Comparison of ENCODE assay signal across 33 cellular contexts in genomic region chr3:179807588-179807987, GRCh38.
"Had no signal": no experiment of that assay in that cellular context is flagged by ENCODE, and none has a peak within 500 bp of the region (broad histone marks: within the 10 kb centered on the region; RNA-seq: fewer than 3 reads in every experiment).

No MANE protein-coding gene starts in this region.

- H3K27me3 ChIP-seq: adrenal gland, ascending aorta, body of pancreas, brain microvascular endothelial cell, breast epithelium, cardiac muscle cell had no signal

- ATAC-seq: activated naive CD4-positive, alpha-beta T cell treated with anti-CD3 and anti-CD28 coated beads, Interleukin-2, amount 50 U/mL, for 72 hours; activated naive CD8-positive, alpha-beta T cell treated with anti-CD3 and anti-CD28 coated beads, Interleukin-2, amount 50 U/mL, for 24 hours; activated T-cell treated with anti-CD3 and anti-CD28 coated beads, Interleukin-2, amount 50 U/mL, for 4 hours; activated T-cell treated with anti-CD3 and anti-CD28 coated beads, Interleukin-2, amount 50 U/mL, for 72 hours; activated T-helper 17 cell treated with anti-CD3 and anti-CD28 coated beads, Interleukin-2, amount 50 U/mL, for 72 hours; body of pancreas had no signal

- H3K27ac ChIP-seq: adrenal gland, ascending aorta, body of pancreas, brain microvascular endothelial cell, breast epithelium, cardiac muscle cell had no signal

- H3K4me3 ChIP-seq: adrenal gland, ascending aorta, body of pancreas, breast epithelium, cardiac muscle cell had no signal

- DNase-seq: activated effector memory CD4-positive, alpha-beta T cell treated with anti-CD3 and anti-CD28 coated beads, Interleukin-2, amount 50 U/mL, for 16 hours; activated effector memory CD4-positive, alpha-beta T cell treated with Interleukin-2 at 50 U/mL for 16 hours; activated gamma-delta T cell; activated gamma-delta T cell treated with Interleukin-2 at 50 U/mL for 16 hours; activated naive CD4-positive, alpha-beta T cell; activated naive CD4-positive, alpha-beta T cell treated with anti-CD3 and anti-CD28 coated beads for 36 hours; activated naive CD4-positive, alpha-beta T cell treated with anti-CD3 and anti-CD28 coated beads, Interleukin-2, amount 10 ng/mL, durations not matched to agents 7 days and 5 days; activated naive CD4-positive, alpha-beta T cell treated with anti-CD3 and anti-CD28 coated beads, Interleukin-2, amount 50 U/mL, for 16 hours; activated naive CD4-positive, alpha-beta T cell treated with Interleukin-2 at 50 U/mL for 16 hours; activated naive CD8-positive, alpha-beta T cell treated with anti-CD3 and anti-CD28 coated beads for 36 hours; activated naive CD8-positive, alpha-beta T cell treated with anti-CD3 and anti-CD28 coated beads, Interleukin-2, amount 10 ng/mL, durations not matched to agents 7 days and 5 days; activated naive CD8-positive, alpha-beta T cell treated with anti-CD3 and anti-CD28 coated beads, Interleukin-2, amount 50 U/mL, for 24 hours; activated T-cell treated with anti-CD3 and anti-CD28 coated beads, Interleukin-2, amount 50 U/mL, for 24 hours; activated T-cell treated with anti-CD3 and anti-CD28 coated beads, Interleukin-2, amount 50 U/mL, for 4 hours; activated T-cell treated with anti-CD3 and anti-CD28 coated beads, Interleukin-2, amount 50 U/mL, for 48 hours; activated T-cell treated with anti-CD3 and anti-CD28 coated beads, Interleukin-2, amount 50 U/mL, for 72 hours; adrenal gland; amniotic stem cell; amygdala; anterior cingulate cortex; aorta; body of pancreas; brain microvascular endothelial cell; caudate nucleus; central memory CD4-positive, alpha-beta T cell; cerebellar nuclear complex had no signal

- H3K36me3 ChIP-seq: adrenal gland, ascending aorta, brain microvascular endothelial cell, breast epithelium, cardiac muscle cell had no signal

- H3K4me1 ChIP-seq: adrenal gland, ascending aorta, breast epithelium had no signal

- H3K9me3 ChIP-seq: adrenal gland, ascending aorta, body of pancreas, breast epithelium had no signal

- FAIRE-seq: astrocyte, bronchial epithelial cell had no signal
